Comparison of ENCODE assay signal across 1 cellular context in genomic region chr22:22207845-22208564, GRCh38.
TF ChIP-seq lines count a peak whose summit lies in the region.

No MANE protein-coding gene starts in this region.

TF ChIP-seq in K562, 482 proteins besides CTCF, POLR2A, EP300 and RAD21 (continued from another document and continues in another):
- TF ChIP-seq ZNF655 (CRISPR knock-in tag; IDR thresholded peaks at IDR 0.05) (no peak; the same call in 1 of the 2 replicates), ARID2 (IDR thresholded peaks at IDR 0.05) (no peak), USF2 (CRISPR knock-in tag; IDR thresholded peaks at IDR 0.05) (0 out of 2 replicates have a peak, but pooled peaks have one; percentile 14), CHD2 (IDR thresholded peaks at IDR 0.05; ENCODE audit: low read depth, low read length) (no peak), ARID3A (IDR thresholded peaks at IDR 0.05; ENCODE audit: borderline replicate concordance, low read depth, low read length) (no peak), ELF2 (CRISPR knock-in tag; IDR thresholded peaks at IDR 0.05) (no peak; the same call in 1 of the 2 replicates), SNAPC5 (CRISPR knock-in tag; IDR thresholded peaks at IDR 0.05) (no peak), HOXB6 (CRISPR knock-in tag; IDR thresholded peaks at IDR 0.05; ENCODE audit: borderline replicate concordance) (0 out of 2 replicates have a peak, but pooled peaks have one; percentile 0), CBX8 (IDR thresholded peaks at IDR 0.05; ENCODE audit: borderline replicate concordance, extremely low read depth, low read depth, low read length, poor library complexity, severe bottlenecking) (no peak), ZNF780A (CRISPR knock-in tag; IDR thresholded peaks at IDR 0.05) (no peak), SMAD1 (IDR thresholded peaks at IDR 0.05; ENCODE audit: low read depth, low read length, partially characterized antibody) (no peak), ADNP (tag; IDR thresholded peaks at IDR 0.05) (no peak), REST (CRISPR knock-in tag; IDR thresholded peaks at IDR 0.05; ENCODE audit: low read depth) (peak; percentile 74; the same call in 1 of the 2 replicates), MTA2 (IDR thresholded peaks at IDR 0.05; ENCODE audit: low read depth) (no peak), EZH2 (IDR thresholded peaks at IDR 0.05; ENCODE audit: borderline replicate concordance, low read depth, low read length) (peak; percentile 98; the same call in 1 of the 2 replicates), LCOR (CRISPR knock-in tag; IDR thresholded peaks at IDR 0.05) (no peak), HDGF (IDR thresholded peaks at IDR 0.05) (no peak), PREB (CRISPR knock-in tag; IDR thresholded peaks at IDR 0.05) (peak; percentile 98; the same call in 1 of the 2 replicates), CHAMP1 (IDR thresholded peaks at IDR 0.05) (no peak), ZBTB11 (CRISPR knock-in tag; IDR thresholded peaks at IDR 0.05) (0 out of 6 replicates have a peak, but pooled peaks of 1 of the 3 experiments have one; percentile 22), ZKSCAN1 (IDR thresholded peaks at IDR 0.05; ENCODE audit: low read depth, low read length) (no peak), ZBTB9 (CRISPR knock-in tag; IDR thresholded peaks at IDR 0.05) (0 out of 2 replicates have a peak, but pooled peaks have one; percentile 54), PURB (CRISPR knock-in tag; IDR thresholded peaks at IDR 0.05; ENCODE audit: low read depth) (0 out of 2 replicates have a peak, but pooled peaks have one; percentile 27), KAT8 (IDR thresholded peaks at IDR 0.05; ENCODE audit: low read depth) (no peak), NR2C2 (CRISPR knock-in tag; IDR thresholded peaks at IDR 0.05) (no peak), NR2C2 (tag; IDR thresholded peaks at IDR 0.05) (no peak), RCOR1 (IDR thresholded peaks at IDR 0.05; ENCODE audit: borderline replicate concordance in 1 of 2, low read depth in 2 of 2, low read length in 2 of 2) (peak in 1 of 2 experiments; percentile 86; a peak in 2 of 4 replicates), TBL1XR1 (IDR thresholded peaks at IDR 0.05; ENCODE audit: low read length in 2 of 2) (peak in 1 of 2 experiments; percentile 6; a peak in 1 of 4 replicates), FOXO4 (CRISPR knock-in tag; IDR thresholded peaks at IDR 0.05) (no peak), GMEB1 (CRISPR knock-in tag; IDR thresholded peaks at IDR 0.05) (0 out of 2 replicates have a peak, but pooled peaks have one; percentile 4), FUS (optimal IDR thresholded peaks at IDR 0.05; ENCODE audit: low read depth, low read length) (no peak), ZNF398 (CRISPR knock-in tag; IDR thresholded peaks at IDR 0.05) (no peak), ZBTB7A (IDR thresholded peaks at IDR 0.05; ENCODE audit: borderline replicate concordance, control insufficient read depth, low read depth, low read length) (peak; percentile 69; the same call in 1 of the 2 replicates), HDAC1 (IDR thresholded peaks at IDR 0.05) (no peak), BRD4 (IDR thresholded peaks at IDR 0.05) (no peak)
